2 cellular contexts compared by ENCODE assay signal in genomic region chr3:176961916-176962315, GRCh38.
TF ChIP-seq lines count a peak whose summit lies in the region.

No MANE protein-coding gene starts in this region.

TF ChIP-seq in GM23338, 12 proteins besides CTCF, POLR2A, EP300 and RAD21:
- no peak for TF ChIP-seq NANOG (IDR thresholded peaks at IDR 0.05; ENCODE audit: borderline replicate concordance)
- TF ChIP-seq EZH2phosphoT487 (IDR thresholded peaks at IDR 0.05; ENCODE audit: unreplicated experiment): no peak
- no peak for TF ChIP-seq ZNF114 (CRISPR knock-in tag; IDR thresholded peaks at IDR 0.05)
- no peak for TF ChIP-seq POLR2AphosphoS5 (IDR thresholded peaks at IDR 0.05; ENCODE audit: low read depth)
- no peak for TF ChIP-seq EZH2 (IDR thresholded peaks at IDR 0.05; ENCODE audit: low read depth, unreplicated experiment)

TF ChIP-seq in HepG2, 621 proteins besides CTCF, POLR2A, EP300 and RAD21:
- TF ChIP-seq ZNF691 (CRISPR knock-in tag; IDR thresholded peaks at IDR 0.05; ENCODE audit: borderline replicate concordance, low read depth) (no peak), PHF8 (CRISPR knock-in tag; IDR thresholded peaks at IDR 0.05) (no peak), YEATS2 (CRISPR knock-in tag; IDR thresholded peaks at IDR 0.05; ENCODE audit: borderline replicate concordance) (no peak), FOXO1 (CRISPR knock-in tag; IDR thresholded peaks at IDR 0.05) (no peak), FOSL2 (CRISPR knock-in tag; IDR thresholded peaks at IDR 0.05) (no peak), KDM3A (CRISPR knock-in tag; IDR thresholded peaks at IDR 0.05; ENCODE audit: low read depth) (no peak), MBD4 (IDR thresholded peaks at IDR 0.05; ENCODE audit: borderline replicate concordance, low read length) (no peak), ZMYM4 (CRISPR knock-in tag; IDR thresholded peaks at IDR 0.05) (no peak), POGK (CRISPR knock-in tag; conservative IDR thresholded peaks at IDR 0.05) (no peak), RARG (CRISPR knock-in tag; IDR thresholded peaks at IDR 0.05; ENCODE audit: low read depth) (no peak), RXRA (CRISPR knock-in tag; IDR thresholded peaks at IDR 0.05) (no peak), ZNF143 (CRISPR knock-in tag; IDR thresholded peaks at IDR 0.05) (no peak), ZNF12 (CRISPR knock-in tag; IDR thresholded peaks at IDR 0.05) (no peak), SNAPC2 (CRISPR knock-in tag; IDR thresholded peaks at IDR 0.05) (no peak), JUN (CRISPR knock-in tag; IDR thresholded peaks at IDR 0.05) (no peak), ZBTB7B (CRISPR knock-in tag; IDR thresholded peaks at IDR 0.05) (no peak)
